ENCODE assay signal across 15 cellular contexts in genomic region chr1:154696001-154696400, GRCh38.
DNase-seq lines count a peak whose midpoint lies in the region; ATAC-seq, FAIRE-seq and TF ChIP-seq lines count a peak whose summit lies in the region.
"Had no signal": no experiment of that assay in that cellular context is flagged by ENCODE, and none has a peak within 500 bp of the region (broad histone marks: within the 10 kb centered on the region; RNA-seq: fewer than 3 reads in every experiment).

No MANE protein-coding gene starts in this region.

- TF ChIP-seq CTCF in H1 (IDR thresholded peaks at IDR 0.05; ENCODE audit: control extremely low read depth in 1 of 3, insufficient read depth in 1 of 3, low read depth in 1 of 3, low read length in 3 of 3) (peak in 2 of 3 experiments; percentile 32 to 39; a peak in 2 of 4 replicates), osteoblast (IDR thresholded peaks at IDR 0.05; ENCODE audit: extremely low read depth, low read depth, low read length) (peak; percentile 32), dorsolateral prefrontal cortex (IDR thresholded peaks at IDR 0.05 in 54 of 56, conservative IDR thresholded peaks at IDR 0.05 in 2 of 56; ENCODE audit: low read depth in 1 of 56, partially characterized antibody in 56 of 56) (peak in 27 of 56 donors; percentile 7 to 49 (median 26)), mucosa of descending colon (IDR thresholded peaks at IDR 0.05) (no peak)

- intact Hi-C loops in dorsolateral prefrontal cortex (cut with DNase I) (no loop called here), mucosa of descending colon (cut with DNase I, micrococcal nuclease) (no loop called here)

- H3K27ac ChIP-seq in H1 (ENCODE audit: low read depth, low read length): no peak overlapping the region
- H3K27ac ChIP-seq in osteoblast (ENCODE audit: low read depth, low read length): no peak overlapping the region
- H3K27ac ChIP-seq in dorsolateral prefrontal cortex: no peak overlapping the region
- H3K27ac ChIP-seq: HL-60 had no signal

- CTCF ChIA-PET in H1 (lab: Charles Lee; ENCODE audit: partially characterized antibody): interaction anchor here (0.7 to 1.6 kb wide), 6 partner anchors 20 to 619 kb away, joined by 3 to 6 read pairs (median 3); no protein-coding TSS in a partner anchor

- H3K79me2 ChIP-seq in H1 (ENCODE audit: control insufficient read depth in 1 of 2, insufficient read depth in 2 of 2, low read length in 2 of 2): no peaks in the 10 kb centered on the region
- H3K79me2 ChIP-seq in osteoblast (ENCODE audit: insufficient read depth, low read length): no peaks in the 10 kb centered on the region

- 68% methylated on average over 2 of the region's 2 CpGs; no CpG with 5 or more reads in 1 of the 2 experiments for WGBS in H1 (ENCODE audit: extremely low coverage in 1 of 2, insufficient coverage in 1 of 2, insufficient read length in 1 of 2, insufficient replicate concordance in 2 of 2, low coverage in 1 of 2, low lambda C conversion rate in 2 of 2, missing lambda C conversion rate in 1 of 2), 2 experiments

- ATAC-seq in mucosa of descending colon: no peak
- ATAC-seq: activated CD8-positive, alpha-beta T cell treated with anti-CD3 and anti-CD28 coated beads, Interleukin-2, amount 10 ng/mL, durations not matched to agents 7 days and 5 days; sciatic nerve had no signal

- no peak overlapping the region for H2BK20ac ChIP-seq in H1 (ENCODE audit: low read length)

- H3K36me3 ChIP-seq in H1 (ENCODE audit: control insufficient read depth in 2 of 4, insufficient read depth in 4 of 4, low read length in 3 of 4) (no peaks in the 10 kb centered on the region), osteoblast (ENCODE audit: insufficient read depth, low read length) (no peaks in the 10 kb centered on the region), mucosa of descending colon (ENCODE audit: low read depth) (no peaks in the 10 kb centered on the region)

- H3K4me3 ChIP-seq in H1 (ENCODE audit: extremely low read depth in 1 of 4, insufficient read depth in 2 of 4, low read depth in 3 of 4, low read length in 4 of 4) (no peak overlapping the region), osteoblast (ENCODE audit: insufficient read depth, low read length) (no peak overlapping the region), dorsolateral prefrontal cortex (no peak overlapping the region), mucosa of descending colon (no peak overlapping the region)

- H2AFZ ChIP-seq in H1 (ENCODE audit: low read length) (no peak overlapping the region), osteoblast (ENCODE audit: low read length) (no peak overlapping the region)

- no peak overlapping the region for H3K4me2 ChIP-seq in H1 (ENCODE audit: insufficient read depth in 1 of 2, low read depth in 2 of 2, low read length in 2 of 2)
- no peak overlapping the region for H3K4me2 ChIP-seq in osteoblast (ENCODE audit: insufficient read depth, low read length)

- TF ChIP-seq RAD21 in H1 (IDR thresholded peaks at IDR 0.05 in 1 of 2, conservative IDR thresholded peaks at IDR 0.05 in 1 of 2; ENCODE audit: low read depth in 2 of 2, low read length in 2 of 2): peak; percentile 37 to 48

- no peak for FAIRE-seq in H1 (lab: Jason Lieb, UNC)
- FAIRE-seq: A204.1 had no signal

- no peak overlapping the region for H2BK15ac ChIP-seq in H1 (ENCODE audit: low read length)

- no peak overlapping the region for H2BK120ac ChIP-seq in H1 (replicated peaks; ENCODE audit: low read depth, low read length)

- no peak overlapping the region for H3K23ac ChIP-seq in H1 (ENCODE audit: insufficient read length)

- no peak overlapping the region for H2BK5ac ChIP-seq in H1 (ENCODE audit: low read depth, low read length)

- H3K18ac ChIP-seq in H1 (ENCODE audit: extremely low read depth, low read length): no peak overlapping the region

- H3K9ac ChIP-seq in H1 (replicated peaks in 1 of 4; ENCODE audit: extremely low read depth in 1 of 4, low read depth in 3 of 4, low read length in 3 of 4): no peak overlapping the region

- H3K14ac ChIP-seq in H1 (ENCODE audit: insufficient read length): no peak overlapping the region

- H4K20me1 ChIP-seq in H1 (replicated peaks in 1 of 2; ENCODE audit: control insufficient read depth in 1 of 2, insufficient read depth in 2 of 2, low read length in 2 of 2): no peaks in the 10 kb centered on the region
- H4K20me1 ChIP-seq in osteoblast (ENCODE audit: insufficient read depth, low read length): no peaks in the 10 kb centered on the region

- no peak overlapping the region for H4K91ac ChIP-seq in H1 (replicated peaks; ENCODE audit: insufficient read length, low read length)

- no peak overlapping the region for H3K4ac ChIP-seq in H1 (replicated peaks; ENCODE audit: insufficient read length, low read depth, low read length)

- POLR2A ChIA-PET in H1 (lab: Charles Lee; ENCODE audit: partially characterized antibody): no interaction called here

- TF ChIP-seq POLR2A in H1 (IDR thresholded peaks at IDR 0.05; ENCODE audit: control extremely low read depth in 1 of 2, low read depth in 2 of 2, low read length in 2 of 2): no peak

- no peak for TF ChIP-seq EP300 in H1 (IDR thresholded peaks at IDR 0.05; ENCODE audit: borderline replicate concordance in 1 of 2, low read depth in 2 of 2, low read length in 2 of 2)

- no peaks in the 10 kb centered on the region for H3K79me1 ChIP-seq in H1 (ENCODE audit: low read depth, low read length)

- H3K27me3 ChIP-seq in H1 (replicated peaks in 1 of 4; ENCODE audit: control insufficient read depth in 3 of 4, extremely low read depth in 1 of 4, insufficient read depth in 3 of 4, low read length in 3 of 4) (peaks cover 0 to 1% (median 0%) of the 10 kb centered on the region in 4 experiments; a peak in 1 of 7 replicates), osteoblast (ENCODE audit: insufficient read depth, low read length) (peaks cover 21% of the 10 kb centered on the region), dorsolateral prefrontal cortex (peaks cover 0 to 5% (median 0%) of the 10 kb centered on the region in 45 donors)

- DNase-seq in NCI-H1105 treated with DMSO at 0.1 percent for 48 hours (lab: John Stamatoyannopoulos, UW) (peak; percentile 11), NCI-H1105 (lab: John Stamatoyannopoulos, UW) (no peak), NCI-H1694 (lab: John Stamatoyannopoulos, UW) (peak; percentile 51), H1 (ENCODE audit: low read depth in 1 of 2, low spot score in 2 of 2) (no peak), osteoblast (ENCODE audit: insufficient read length, low spot score, missing footprints) (no peak), KBM-7 (no peak), dorsolateral prefrontal cortex (no peak), mucosa of descending colon (no peak)
- DNase-seq: activated CD8-positive, alpha-beta T cell treated with anti-CD3 and anti-CD28 coated beads, Interleukin-2, amount 10 ng/mL, durations not matched to agents 7 days and 5 days; hypothalamus; NCI-H1048; SW 1271 had no signal

- no peak overlapping the region for H2BK12ac ChIP-seq in H1 (ENCODE audit: low read depth, low read length)

- no peak overlapping the region for H2AK5ac ChIP-seq in H1 (ENCODE audit: low read depth, low read length)

- no peak overlapping the region for H4K5ac ChIP-seq in H1 (ENCODE audit: insufficient read length, low read depth, low read length)

- H3K4me1 ChIP-seq in H1 (replicated peaks in 1 of 4; ENCODE audit: control insufficient read depth in 3 of 4, insufficient read depth in 4 of 4, low read length in 3 of 4) (no peaks in the 10 kb centered on the region), osteoblast (ENCODE audit: insufficient read depth, low read length) (no peaks in the 10 kb centered on the region), mucosa of descending colon (ENCODE audit: low read depth) (no peaks in the 10 kb centered on the region)

- no peaks in the 10 kb centered on the region for H3K9me3 ChIP-seq in H1 (ENCODE audit: insufficient read depth in 2 of 2, low read depth in 1 of 2, low read length in 1 of 2)
- H3K9me3 ChIP-seq in osteoblast (ENCODE audit: low read depth, low read length): no peaks in the 10 kb centered on the region
- H3K9me3 ChIP-seq in mucosa of descending colon: no peaks in the 10 kb centered on the region

- no peak overlapping the region for H4K8ac ChIP-seq in H1 (ENCODE audit: extremely low read depth, insufficient read depth, low read length)

- no peak overlapping the region for H3K56ac ChIP-seq in H1 (replicated peaks; ENCODE audit: insufficient read length, low read depth, low read length)

- H3K23me2 ChIP-seq in H1 (ENCODE audit: low read depth, low read length): no peaks in the 10 kb centered on the region

- in situ Hi-C loops in KBM-7 (cut with MboI; ENCODE audit: low pct_unique_long_range_greater_than_20kb, low sequenced_read_pairs): no loop called here

TF ChIP-seq in H1, 55 proteins besides CTCF, POLR2A, EP300 and RAD21 (continues in another document):
- no peak for TF ChIP-seq ZNF274 (IDR thresholded peaks at IDR 0.05; ENCODE audit: borderline replicate concordance, extremely low read depth, low read length)
- TF ChIP-seq EZH2 (IDR thresholded peaks at IDR 0.05; ENCODE audit: low read depth, low read length, severe bottlenecking): no peak
- TF ChIP-seq CTBP2 (IDR thresholded peaks at IDR 0.05; ENCODE audit: borderline replicate concordance, insufficient read depth, insufficient read length, low read length): no peak
- no peak for TF ChIP-seq SIX5 (IDR thresholded peaks at IDR 0.05; ENCODE audit: low read depth, low read length)
- TF ChIP-seq SUZ12 (IDR thresholded peaks at IDR 0.05; ENCODE audit: low read length): no peak
- TF ChIP-seq SP2 (IDR thresholded peaks at IDR 0.05; ENCODE audit: low read length): no peak
- no peak for TF ChIP-seq USF2 (IDR thresholded peaks at IDR 0.05; ENCODE audit: low read length)
- TF ChIP-seq ASH2L (IDR thresholded peaks at IDR 0.05; ENCODE audit: low read length): no peak
- no peak for TF ChIP-seq KDM4A (IDR thresholded peaks at IDR 0.05; ENCODE audit: low read depth, low read length, severe bottlenecking)

Comparison
In these comparisons a context has a peak if more than half of its experiments do, and no peak if none do; other contexts are left out.
1. DNase-seq: peak in NCI-H1105 treated with DMSO at 0.1 percent for 48 hours (single experiment) and NCI-H1694 (single experiment); none in NCI-H1105 (single experiment), H1 (0 of 2), osteoblast (single experiment), KBM-7 (single experiment), dorsolateral prefrontal cortex (0 of 10) and mucosa of descending colon (0 of 3).